Comparison of ENCODE assay signal across 1 cellular context in the genomic region with DNA sequence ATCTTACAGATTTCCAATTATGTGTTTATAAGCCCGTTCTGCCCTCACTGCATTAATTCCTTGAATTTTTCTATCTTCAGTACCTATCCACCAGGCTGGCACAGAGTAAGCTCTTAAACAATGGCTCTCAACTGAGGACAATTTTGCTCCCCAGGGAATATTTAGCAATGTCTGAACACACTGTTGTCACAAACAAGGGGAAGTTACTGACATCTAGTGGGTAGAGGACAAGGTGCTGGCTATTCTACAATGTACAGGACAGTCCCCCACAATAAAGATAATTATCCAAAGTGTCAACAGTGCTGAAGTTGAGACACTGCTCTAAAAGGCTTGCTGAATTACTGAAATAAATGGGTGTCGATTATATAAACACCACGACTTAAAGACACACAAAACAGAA.
TF ChIP-seq lines count a peak whose summit lies in the region.

No MANE protein-coding gene starts in this region.

TF ChIP-seq in HepG2, 621 proteins besides CTCF, POLR2A, EP300 and RAD21 (continued from another document and continues in another):
- TF ChIP-seq ZNF75D (CRISPR knock-in tag; IDR thresholded peaks at IDR 0.05; ENCODE audit: borderline replicate concordance) (no peak), ZNF878 (CRISPR knock-in tag; IDR thresholded peaks at IDR 0.05) (no peak), SOX6 (IDR thresholded peaks at IDR 0.05) (no peak), SOX6 (CRISPR knock-in tag; IDR thresholded peaks at IDR 0.05) (peak; percentile 60), ZSCAN31 (CRISPR knock-in tag; IDR thresholded peaks at IDR 0.05; ENCODE audit: low read depth) (no peak), ELF1 (CRISPR knock-in tag; IDR thresholded peaks at IDR 0.05) (no peak), ZBTB8A (CRISPR knock-in tag; IDR thresholded peaks at IDR 0.05; ENCODE audit: borderline replicate concordance, low read depth) (no peak), HMG20B (CRISPR knock-in tag; conservative IDR thresholded peaks at IDR 0.05) (no peak), CEBPB (IDR thresholded peaks at IDR 0.05; ENCODE audit: borderline replicate concordance, low read depth, low read length) (peak; percentile 58; the same call in 1 of the 2 replicates), ZSCAN22 (CRISPR knock-in tag; IDR thresholded peaks at IDR 0.05) (no peak), RFXANK (CRISPR knock-in tag; IDR thresholded peaks at IDR 0.05) (no peak), ZNF30 (CRISPR knock-in tag; IDR thresholded peaks at IDR 0.05) (no peak), IKZF4 (CRISPR knock-in tag; IDR thresholded peaks at IDR 0.05; ENCODE audit: borderline replicate concordance, low read depth, not compliant biosample characterization) (no peak), ZFP62 (CRISPR knock-in tag; IDR thresholded peaks at IDR 0.05) (no peak), SOX13 (IDR thresholded peaks at IDR 0.05) (no peak), SOX13 (CRISPR knock-in tag; conservative IDR thresholded peaks at IDR 0.05 in 1 of 2, IDR thresholded peaks at IDR 0.05 in 1 of 2) (0 out of 4 replicates have a peak, but pooled peaks of 1 of the 2 experiments have one; percentile 19), ZFYVE20 (CRISPR knock-in tag; IDR thresholded peaks at IDR 0.05; ENCODE audit: borderline replicate concordance, low read depth) (no peak), WIZ (CRISPR knock-in tag; IDR thresholded peaks at IDR 0.05) (no peak), FOXA1 (IDR thresholded peaks at IDR 0.05) (no peak), FOXA1 (CRISPR knock-in tag; IDR thresholded peaks at IDR 0.05) (peak; percentile 40), ZNF101 (CRISPR knock-in tag; IDR thresholded peaks at IDR 0.05; ENCODE audit: borderline replicate concordance, low read depth) (no peak), FOXO1 (CRISPR knock-in tag; IDR thresholded peaks at IDR 0.05) (0 out of 2 replicates have a peak, but pooled peaks have one; percentile 35), SPEN (CRISPR knock-in tag; IDR thresholded peaks at IDR 0.05; ENCODE audit: low read depth) (no peak), ZNF841 (CRISPR knock-in tag; IDR thresholded peaks at IDR 0.05; ENCODE audit: borderline replicate concordance) (no peak), MBD4 (IDR thresholded peaks at IDR 0.05; ENCODE audit: borderline replicate concordance, low read length) (no peak), ZSCAN12 (CRISPR knock-in tag; IDR thresholded peaks at IDR 0.05) (no peak), BCL6 (CRISPR knock-in tag; IDR thresholded peaks at IDR 0.05) (peak; percentile 56), GABPA (IDR thresholded peaks at IDR 0.05; ENCODE audit: low read depth, low read length) (no peak), GABPA (CRISPR knock-in tag; IDR thresholded peaks at IDR 0.05; ENCODE audit: low read depth) (no peak)
- TF ChIP-seq, protein P1, sequence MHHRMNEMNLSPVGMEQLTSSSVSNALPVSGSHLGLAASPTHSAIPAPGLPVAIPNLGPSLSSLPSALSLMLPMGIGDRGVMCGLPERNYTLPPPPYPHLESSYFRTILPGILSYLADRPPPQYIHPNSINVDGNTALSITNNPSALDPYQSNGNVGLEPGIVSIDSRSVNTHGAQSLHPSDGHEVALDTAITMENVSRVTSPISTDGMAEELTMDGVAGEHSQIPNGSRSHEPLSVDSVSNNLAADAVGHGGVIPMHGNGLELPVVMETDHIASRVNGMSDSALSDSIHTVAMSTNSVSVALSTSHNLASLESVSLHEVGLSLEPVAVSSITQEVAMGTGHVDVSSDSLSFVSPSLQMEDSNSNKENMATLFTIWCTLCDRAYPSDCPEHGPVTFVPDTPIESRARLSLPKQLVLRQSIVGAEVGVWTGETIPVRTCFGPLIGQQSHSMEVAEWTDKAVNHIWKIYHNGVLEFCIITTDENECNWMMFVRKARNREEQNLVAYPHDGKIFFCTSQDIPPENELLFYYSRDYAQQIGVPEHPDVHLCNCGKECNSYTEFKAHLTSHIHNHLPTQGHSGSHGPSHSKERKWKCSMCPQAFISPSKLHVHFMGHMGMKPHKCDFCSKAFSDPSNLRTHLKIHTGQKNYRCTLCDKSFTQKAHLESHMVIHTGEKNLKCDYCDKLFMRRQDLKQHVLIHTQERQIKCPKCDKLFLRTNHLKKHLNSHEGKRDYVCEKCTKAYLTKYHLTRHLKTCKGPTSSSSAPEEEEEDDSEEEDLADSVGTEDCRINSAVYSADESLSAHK (CRISPR knock-in tag; IDR thresholded peaks at IDR 0.05; ENCODE audit: borderline replicate concordance), result no peak
- TF ChIP-seq, protein P2, sequence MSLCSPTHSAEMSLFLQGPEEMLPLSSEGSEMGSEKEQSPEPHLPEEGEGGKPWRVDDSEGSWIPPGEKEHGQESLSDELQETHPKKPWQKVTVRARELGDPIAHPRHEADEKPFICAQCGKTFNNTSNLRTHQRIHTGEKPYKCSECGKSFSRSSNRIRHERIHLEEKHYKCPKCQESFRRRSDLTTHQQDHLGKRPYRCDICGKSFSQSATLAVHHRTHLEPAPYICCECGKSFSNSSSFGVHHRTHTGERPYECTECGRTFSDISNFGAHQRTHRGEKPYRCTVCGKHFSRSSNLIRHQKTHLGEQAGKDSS (CRISPR knock-in tag; IDR thresholded peaks at IDR 0.05; ENCODE audit: borderline replicate concordance, low read depth), result no peak
- TF ChIP-seq, protein P3, sequence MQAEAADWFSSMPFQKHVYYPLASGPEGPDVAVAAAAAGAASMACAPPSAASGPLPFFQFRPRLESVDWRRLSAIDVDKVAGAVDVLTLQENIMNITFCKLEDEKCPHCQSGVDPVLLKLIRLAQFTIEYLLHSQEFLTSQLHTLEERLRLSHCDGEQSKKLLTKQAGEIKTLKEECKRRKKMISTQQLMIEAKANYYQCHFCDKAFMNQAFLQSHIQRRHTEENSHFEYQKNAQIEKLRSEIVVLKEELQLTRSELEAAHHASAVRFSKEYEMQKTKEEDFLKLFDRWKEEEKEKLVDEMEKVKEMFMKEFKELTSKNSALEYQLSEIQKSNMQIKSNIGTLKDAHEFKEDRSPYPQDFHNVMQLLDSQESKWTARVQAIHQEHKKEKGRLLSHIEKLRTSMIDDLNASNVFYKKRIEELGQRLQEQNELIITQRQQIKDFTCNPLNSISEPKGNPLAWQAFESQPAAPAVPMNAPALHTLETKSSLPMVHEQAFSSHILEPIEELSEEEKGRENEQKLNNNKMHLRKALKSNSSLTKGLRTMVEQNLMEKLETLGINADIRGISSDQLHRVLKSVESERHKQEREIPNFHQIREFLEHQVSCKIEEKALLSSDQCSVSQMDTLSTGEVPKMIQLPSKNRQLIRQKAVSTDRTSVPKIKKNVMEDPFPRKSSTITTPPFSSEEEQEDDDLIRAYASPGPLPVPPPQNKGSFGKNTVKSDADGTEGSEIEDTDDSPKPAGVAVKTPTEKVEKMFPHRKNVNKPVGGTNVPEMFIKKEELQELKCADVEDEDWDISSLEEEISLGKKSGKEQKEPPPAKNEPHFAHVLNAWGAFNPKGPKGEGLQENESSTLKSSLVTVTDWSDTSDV (CRISPR knock-in tag; IDR thresholded peaks at IDR 0.05), result no peak
- TF ChIP-seq, protein P4, sequence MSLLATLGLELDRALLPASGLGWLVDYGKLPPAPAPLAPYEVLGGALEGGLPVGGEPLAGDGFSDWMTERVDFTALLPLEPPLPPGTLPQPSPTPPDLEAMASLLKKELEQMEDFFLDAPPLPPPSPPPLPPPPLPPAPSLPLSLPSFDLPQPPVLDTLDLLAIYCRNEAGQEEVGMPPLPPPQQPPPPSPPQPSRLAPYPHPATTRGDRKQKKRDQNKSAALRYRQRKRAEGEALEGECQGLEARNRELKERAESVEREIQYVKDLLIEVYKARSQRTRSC (CRISPR knock-in tag; IDR thresholded peaks at IDR 0.05; ENCODE audit: low read depth), result no peak
- TF ChIP-seq, protein P5, sequence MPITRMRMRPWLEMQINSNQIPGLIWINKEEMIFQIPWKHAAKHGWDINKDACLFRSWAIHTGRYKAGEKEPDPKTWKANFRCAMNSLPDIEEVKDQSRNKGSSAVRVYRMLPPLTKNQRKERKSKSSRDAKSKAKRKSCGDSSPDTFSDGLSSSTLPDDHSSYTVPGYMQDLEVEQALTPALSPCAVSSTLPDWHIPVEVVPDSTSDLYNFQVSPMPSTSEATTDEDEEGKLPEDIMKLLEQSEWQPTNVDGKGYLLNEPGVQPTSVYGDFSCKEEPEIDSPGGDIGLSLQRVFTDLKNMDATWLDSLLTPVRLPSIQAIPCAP (CRISPR knock-in tag; IDR thresholded peaks at IDR 0.05; ENCODE audit: low read depth), result no peak
- TF ChIP-seq, protein P6, sequence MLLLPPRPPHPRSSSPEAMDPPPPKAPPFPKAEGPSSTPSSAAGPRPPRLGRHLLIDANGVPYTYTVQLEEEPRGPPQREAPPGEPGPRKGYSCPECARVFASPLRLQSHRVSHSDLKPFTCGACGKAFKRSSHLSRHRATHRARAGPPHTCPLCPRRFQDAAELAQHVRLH (CRISPR knock-in tag; IDR thresholded peaks at IDR 0.05; ENCODE audit: borderline replicate concordance, low read depth), result no peak
- TF ChIP-seq, protein P7, sequence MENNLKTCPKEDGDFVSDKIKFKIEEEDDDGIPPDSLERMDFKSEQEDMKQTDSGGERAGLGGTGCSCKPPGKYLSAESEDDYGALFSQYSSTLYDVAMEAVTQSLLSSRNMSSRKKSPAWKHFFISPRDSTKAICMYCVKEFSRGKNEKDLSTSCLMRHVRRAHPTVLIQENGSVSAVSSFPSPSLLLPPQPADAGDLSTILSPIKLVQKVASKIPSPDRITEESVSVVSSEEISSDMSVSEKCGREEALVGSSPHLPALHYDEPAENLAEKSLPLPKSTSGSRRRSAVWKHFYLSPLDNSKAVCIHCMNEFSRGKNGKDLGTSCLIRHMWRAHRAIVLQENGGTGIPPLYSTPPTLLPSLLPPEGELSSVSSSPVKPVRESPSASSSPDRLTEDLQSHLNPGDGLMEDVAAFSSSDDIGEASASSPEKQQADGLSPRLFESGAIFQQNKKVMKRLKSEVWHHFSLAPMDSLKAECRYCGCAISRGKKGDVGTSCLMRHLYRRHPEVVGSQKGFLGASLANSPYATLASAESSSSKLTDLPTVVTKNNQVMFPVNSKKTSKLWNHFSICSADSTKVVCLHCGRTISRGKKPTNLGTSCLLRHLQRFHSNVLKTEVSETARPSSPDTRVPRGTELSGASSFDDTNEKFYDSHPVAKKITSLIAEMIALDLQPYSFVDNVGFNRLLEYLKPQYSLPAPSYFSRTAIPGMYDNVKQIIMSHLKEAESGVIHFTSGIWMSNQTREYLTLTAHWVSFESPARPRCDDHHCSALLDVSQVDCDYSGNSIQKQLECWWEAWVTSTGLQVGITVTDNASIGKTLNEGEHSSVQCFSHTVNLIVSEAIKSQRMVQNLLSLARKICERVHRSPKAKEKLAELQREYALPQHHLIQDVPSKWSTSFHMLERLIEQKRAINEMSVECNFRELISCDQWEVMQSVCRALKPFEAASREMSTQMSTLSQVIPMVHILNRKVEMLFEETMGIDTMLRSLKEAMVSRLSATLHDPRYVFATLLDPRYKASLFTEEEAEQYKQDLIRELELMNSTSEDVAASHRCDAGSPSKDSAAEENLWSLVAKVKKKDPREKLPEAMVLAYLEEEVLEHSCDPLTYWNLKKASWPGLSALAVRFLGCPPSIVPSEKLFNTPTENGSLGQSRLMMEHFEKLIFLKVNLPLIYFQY (CRISPR knock-in tag; IDR thresholded peaks at IDR 0.05; ENCODE audit: borderline replicate concordance), result no peak
- TF ChIP-seq, protein P8, sequence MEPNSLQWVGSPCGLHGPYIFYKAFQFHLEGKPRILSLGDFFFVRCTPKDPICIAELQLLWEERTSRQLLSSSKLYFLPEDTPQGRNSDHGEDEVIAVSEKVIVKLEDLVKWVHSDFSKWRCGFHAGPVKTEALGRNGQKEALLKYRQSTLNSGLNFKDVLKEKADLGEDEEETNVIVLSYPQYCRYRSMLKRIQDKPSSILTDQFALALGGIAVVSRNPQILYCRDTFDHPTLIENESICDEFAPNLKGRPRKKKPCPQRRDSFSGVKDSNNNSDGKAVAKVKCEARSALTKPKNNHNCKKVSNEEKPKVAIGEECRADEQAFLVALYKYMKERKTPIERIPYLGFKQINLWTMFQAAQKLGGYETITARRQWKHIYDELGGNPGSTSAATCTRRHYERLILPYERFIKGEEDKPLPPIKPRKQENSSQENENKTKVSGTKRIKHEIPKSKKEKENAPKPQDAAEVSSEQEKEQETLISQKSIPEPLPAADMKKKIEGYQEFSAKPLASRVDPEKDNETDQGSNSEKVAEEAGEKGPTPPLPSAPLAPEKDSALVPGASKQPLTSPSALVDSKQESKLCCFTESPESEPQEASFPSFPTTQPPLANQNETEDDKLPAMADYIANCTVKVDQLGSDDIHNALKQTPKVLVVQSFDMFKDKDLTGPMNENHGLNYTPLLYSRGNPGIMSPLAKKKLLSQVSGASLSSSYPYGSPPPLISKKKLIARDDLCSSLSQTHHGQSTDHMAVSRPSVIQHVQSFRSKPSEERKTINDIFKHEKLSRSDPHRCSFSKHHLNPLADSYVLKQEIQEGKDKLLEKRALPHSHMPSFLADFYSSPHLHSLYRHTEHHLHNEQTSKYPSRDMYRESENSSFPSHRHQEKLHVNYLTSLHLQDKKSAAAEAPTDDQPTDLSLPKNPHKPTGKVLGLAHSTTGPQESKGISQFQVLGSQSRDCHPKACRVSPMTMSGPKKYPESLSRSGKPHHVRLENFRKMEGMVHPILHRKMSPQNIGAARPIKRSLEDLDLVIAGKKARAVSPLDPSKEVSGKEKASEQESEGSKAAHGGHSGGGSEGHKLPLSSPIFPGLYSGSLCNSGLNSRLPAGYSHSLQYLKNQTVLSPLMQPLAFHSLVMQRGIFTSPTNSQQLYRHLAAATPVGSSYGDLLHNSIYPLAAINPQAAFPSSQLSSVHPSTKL (CRISPR knock-in tag; IDR thresholded peaks at IDR 0.05), result no peak
- TF ChIP-seq, protein P9, sequence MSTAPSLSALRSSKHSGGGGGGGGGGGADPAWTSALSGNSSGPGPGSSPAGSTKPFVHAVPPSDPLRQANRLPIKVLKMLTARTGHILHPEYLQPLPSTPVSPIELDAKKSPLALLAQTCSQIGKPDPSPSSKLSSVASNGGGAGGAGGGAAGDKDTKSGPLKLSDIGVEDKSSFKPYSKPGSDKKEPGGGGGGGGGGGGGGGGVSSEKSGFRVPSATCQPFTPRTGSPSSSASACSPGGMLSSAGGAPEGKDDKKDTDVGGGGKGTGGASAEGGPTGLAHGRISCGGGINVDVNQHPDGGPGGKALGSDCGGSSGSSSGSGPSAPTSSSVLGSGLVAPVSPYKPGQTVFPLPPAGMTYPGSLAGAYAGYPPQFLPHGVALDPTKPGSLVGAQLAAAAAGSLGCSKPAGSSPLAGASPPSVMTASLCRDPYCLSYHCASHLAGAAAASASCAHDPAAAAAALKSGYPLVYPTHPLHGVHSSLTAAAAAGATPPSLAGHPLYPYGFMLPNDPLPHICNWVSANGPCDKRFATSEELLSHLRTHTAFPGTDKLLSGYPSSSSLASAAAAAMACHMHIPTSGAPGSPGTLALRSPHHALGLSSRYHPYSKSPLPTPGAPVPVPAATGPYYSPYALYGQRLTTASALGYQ (CRISPR knock-in tag; IDR thresholded peaks at IDR 0.05), result no peak
- TF ChIP-seq, protein P10, sequence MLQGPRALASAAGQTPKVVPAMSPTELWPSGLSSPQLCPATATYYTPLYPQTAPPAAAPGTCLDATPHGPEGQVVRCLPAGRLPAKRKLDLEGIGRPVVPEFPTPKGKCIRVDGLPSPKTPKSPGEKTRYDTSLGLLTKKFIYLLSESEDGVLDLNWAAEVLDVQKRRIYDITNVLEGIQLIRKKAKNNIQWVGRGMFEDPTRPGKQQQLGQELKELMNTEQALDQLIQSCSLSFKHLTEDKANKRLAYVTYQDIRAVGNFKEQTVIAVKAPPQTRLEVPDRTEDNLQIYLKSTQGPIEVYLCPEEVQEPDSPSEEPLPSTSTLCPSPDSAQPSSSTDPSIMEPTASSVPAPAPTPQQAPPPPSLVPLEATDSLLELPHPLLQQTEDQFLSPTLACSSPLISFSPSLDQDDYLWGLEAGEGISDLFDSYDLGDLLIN (CRISPR knock-in tag; IDR thresholded peaks at IDR 0.05; ENCODE audit: borderline replicate concordance), result no peak
